24 cellular contexts compared by ENCODE assay signal in the genomic region with DNA sequence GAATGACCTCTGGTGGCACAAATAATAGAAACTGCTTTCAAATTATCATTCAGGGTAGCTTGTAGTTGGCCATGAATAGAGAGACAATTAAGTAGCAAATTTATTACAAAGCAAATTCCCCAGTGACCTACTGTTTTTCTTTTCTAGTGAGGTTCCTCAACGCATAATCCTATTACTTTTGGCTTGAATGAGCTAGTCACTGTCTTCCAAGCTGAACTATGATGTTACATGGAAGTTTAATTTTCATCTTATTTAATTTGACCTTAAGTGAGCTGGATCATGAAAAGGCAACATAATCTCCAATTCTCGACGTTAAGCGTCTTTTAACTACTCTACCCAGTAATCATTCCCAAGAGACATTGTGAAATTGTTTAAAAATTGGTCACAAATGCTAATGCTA.
"Had no signal": no experiment of that assay in that cellular context is flagged by ENCODE, and none has a peak within 500 bp of the region (broad histone marks: within the 10 kb centered on the region; RNA-seq: fewer than 3 reads in every experiment).

No MANE protein-coding gene starts in this region.

- H3K36me3 ChIP-seq: colonic mucosa, esophagus muscularis mucosa, esophagus squamous epithelium, gastrocnemius medialis, gastroesophageal sphincter, heart left ventricle, heart right ventricle had no signal

- H3K9me3 ChIP-seq: colonic mucosa, esophagus muscularis mucosa, esophagus squamous epithelium, gastrocnemius medialis, gastroesophageal sphincter, heart left ventricle, heart right ventricle had no signal

- H3K27me3 ChIP-seq: colonic mucosa, esophagus muscularis mucosa, esophagus squamous epithelium, foreskin keratinocyte, gastrocnemius medialis, gastroesophageal sphincter, heart left ventricle, heart right ventricle had no signal

- DNase-seq: colonic mucosa; cortex of kidney; dermis blood vessel endothelial cell; dorsolateral prefrontal cortex; effector CD4-positive, alpha-beta T cell; effector CD8-positive, alpha-beta T cell; effector memory CD4-positive, alpha-beta T cell; effector memory CD8-positive, alpha-beta T cell; endodermal cell; erythroblast; esophagus squamous epithelium; foreskin fibroblast; foreskin keratinocyte; foreskin melanocyte; gastrocnemius medialis; glutamatergic neuron; head of caudate nucleus; heart left ventricle; heart right ventricle had no signal

- H3K27ac ChIP-seq: colonic mucosa, coronary artery, dorsolateral prefrontal cortex, epithelial cell of prostate, esophagus muscularis mucosa, esophagus squamous epithelium, foreskin keratinocyte, gastrocnemius medialis, gastroesophageal sphincter, heart left ventricle, heart right ventricle had no signal

- ATAC-seq: effector memory CD8-positive, alpha-beta T cell; esophagus mucosa; foreskin keratinocyte; gastrocnemius medialis; gastroesophageal sphincter; heart left ventricle; heart right ventricle had no signal

- H3K4me3 ChIP-seq: colonic mucosa, coronary artery, dorsolateral prefrontal cortex, esophagus muscularis mucosa, esophagus squamous epithelium, gastrocnemius medialis, gastroesophageal sphincter, heart left ventricle, heart right ventricle had no signal

- H3K4me1 ChIP-seq: colonic mucosa, esophagus muscularis mucosa, esophagus squamous epithelium, foreskin keratinocyte, gastrocnemius medialis, gastroesophageal sphincter, heart left ventricle, heart right ventricle had no signal
